1 cellular context compared by ENCODE assay signal in genomic region chr12:106417926-106418910, GRCh38.
TF ChIP-seq lines count a peak whose summit lies in the region.

No MANE protein-coding gene starts in this region.

TF ChIP-seq in SK-N-SH, 30 proteins besides CTCF, POLR2A, EP300 and RAD21 (continued from another document):
- TF ChIP-seq REST (IDR thresholded peaks at IDR 0.05; ENCODE audit: low read depth, low read length): no peak
